ENCODE assay signal across 8 cellular contexts in the genomic region with DNA sequence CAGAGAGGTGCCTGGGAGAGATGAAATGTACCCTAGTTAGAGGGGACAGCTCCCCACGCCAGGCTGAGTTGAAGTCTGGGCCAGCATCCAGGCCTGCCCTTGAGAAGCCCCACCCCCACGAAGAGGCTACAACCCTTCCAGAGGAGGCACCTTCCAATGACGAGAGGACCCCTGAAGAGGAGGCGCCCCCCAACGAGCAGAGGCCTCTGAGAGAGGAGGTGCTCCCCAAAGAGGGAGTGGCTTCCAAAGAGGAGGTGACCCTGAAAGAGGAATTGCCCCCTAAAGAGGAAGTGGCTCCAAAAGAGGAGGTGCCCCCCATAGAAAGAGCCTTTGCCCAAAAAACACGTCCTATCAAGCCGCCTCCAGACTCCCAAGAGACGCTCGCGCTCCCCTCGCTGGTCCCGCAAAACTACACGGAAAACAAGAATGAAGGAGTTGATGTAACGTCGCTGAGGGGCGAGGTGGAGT. TPM values are rescaled to one million over a fixed set of nuclear protein-coding genes. Genes with fewer than 3 reads are reported as not detected.
DNase-seq lines count a peak whose midpoint lies in the region; ATAC-seq, FAIRE-seq and TF ChIP-seq lines count a peak whose summit lies in the region.

No MANE protein-coding gene starts in this region.

- no peak for FAIRE-seq in GM12891 (lab: Jason Lieb, UNC)

- H3K4me2 ChIP-seq in PC-3 (ENCODE audit: low read length) = no peak overlapping the region

- POLR2A ChIA-PET in GM10248 (lab: Yijun Ruan, JAX) (interaction anchor here (1.0 kb wide), 1 partner anchor 13 kb away, joined by 3 read pairs; no protein-coding TSS in a partner anchor), PC-3 (lab: Charles Lee; ENCODE audit: unreplicated experiment) (no interaction called here)

- CTCF ChIA-PET in GM10248 (lab: Yijun Ruan, JAX) = interaction anchor here (1.3 to 1.8 kb wide), 3 partner anchors 14 to 22 kb away, joined by 3 to 5 read pairs (median 5); a partner anchor contains a TSS
- CTCF ChIA-PET in PC-3 (lab: Charles Lee) = no interaction called here

- TF ChIP-seq CTCF in fibroblast of the aortic adventitia (IDR thresholded peaks at IDR 0.05; ENCODE audit: insufficient read depth, low read length) (no peak), gastrocnemius medialis (IDR thresholded peaks at IDR 0.05 in 4 of 5, conservative IDR thresholded peaks at IDR 0.05 in 1 of 5) (no peak), GM10248 (IDR thresholded peaks at IDR 0.05; ENCODE audit: control extremely low read depth, extremely low read depth, low read depth, missing control alignments) (no peak), PC-3 (conservative IDR thresholded peaks at IDR 0.05; ENCODE audit: low read depth, low read length) (no peak)

- H3K27me3 ChIP-seq in SJSA1 (replicated peaks) (no peaks in the 10 kb centered on the region), gastrocnemius medialis (peaks cover 0 to 21% (median 0%) of the 10 kb centered on the region in 3 donors), PC-3 (ENCODE audit: low read length) (no peaks in the 10 kb centered on the region)

- no peaks in the 10 kb centered on the region for H3K79me2 ChIP-seq in PC-3 (ENCODE audit: low read length)

- H3K4me1 ChIP-seq in SJSA1 (replicated peaks) (peaks cover 40% of the 10 kb centered on the region), gastrocnemius medialis (peaks cover 0 to 12% of the 10 kb centered on the region in 2 donors), PC-3 (ENCODE audit: insufficient read depth, low read length) (peaks cover 9% of the 10 kb centered on the region)

- H3K9ac ChIP-seq in PC-3 (ENCODE audit: low read length) = no peak overlapping the region

- H3F3A ChIP-seq in PC-3 (ENCODE audit: low read length, unreplicated experiment) = no peaks in the 10 kb centered on the region

- H3K9me3 ChIP-seq in SJSA1 (replicated peaks) (peaks cover 4% of the 10 kb centered on the region), gastrocnemius medialis (no peaks in the 10 kb centered on the region), PC-3 (ENCODE audit: low read length) (no peaks in the 10 kb centered on the region)

- in situ Hi-C loops in gastrocnemius medialis (cut with MboI; ENCODE audit: low sequenced_read_pairs in 4 of 4) = loop anchor here in 1 of 4 donors (25.0 kb wide), 1 partner anchor 92 kb away; no protein-coding TSS in a partner anchor

- H4K20me1 ChIP-seq in PC-3 (ENCODE audit: low read length) = no peaks in the 10 kb centered on the region

- ATAC-seq in gastrocnemius medialis = no peak
- ATAC-seq in PC-3 = no peak

- DNase-seq in GM12891 (ENCODE audit: insufficient read length, low spot score) (no peak), SJSA1 (ENCODE audit: low read depth in 1 of 2, low spot score in 2 of 2) (no peak), fibroblast of the aortic adventitia (ENCODE audit: low read depth) (no peak), gastrocnemius medialis (no peak), NCI-H2227 treated with DMSO at 0.1 percent for 48 hours (lab: John Stamatoyannopoulos, UW) (no peak), GM10248 (ENCODE audit: extremely low spot score) (no peak), PC-3 (no peak), COLO829 (ENCODE audit: low spot score) (no peak)

- no peak overlapping the region for H2AFZ ChIP-seq in PC-3 (ENCODE audit: low read length)

- H3K36me3 ChIP-seq in SJSA1 (peaks cover 31% of the 10 kb centered on the region), gastrocnemius medialis (no peaks in the 10 kb centered on the region), PC-3 (ENCODE audit: low read depth, low read length) (no peaks in the 10 kb centered on the region)

- H3K27ac ChIP-seq in SJSA1 = peak overlapping the region; percentile 41
- peak overlapping the region in 3 of 4 donors; percentile 74 to 80 (median 79) for H3K27ac ChIP-seq in gastrocnemius medialis
- H3K27ac ChIP-seq in PC-3 (ENCODE audit: low read length) = no peak overlapping the region

- intact Hi-C loops in gastrocnemius medialis (cut with DNase I; ENCODE audit: low total_unique reads) = no loop called here
- intact Hi-C loops in PC-3 (cut with micrococcal nuclease) = no loop called here

- H3K4me3 ChIP-seq in SJSA1 (no peak overlapping the region), fibroblast of the aortic adventitia (ENCODE audit: low read depth, low read length) (peak overlapping the region; percentile 71), gastrocnemius medialis (peak overlapping the region; percentile 39 to 65 (median 52)), PC-3 (ENCODE audit: low read length) (no peak overlapping the region)

- BruUV-seq in PC-3 (replicated peaks; lab: Mats Ljungman, UMichigan) = no TSS peak

- no peaks in the 10 kb centered on the region for H3K9me2 ChIP-seq in PC-3 (replicated peaks; ENCODE audit: low read length)

- TF ChIP-seq POLR2A in GM12891 (IDR thresholded peaks at IDR 0.05; ENCODE audit: low read depth, low read length) (no peak), gastrocnemius medialis (IDR thresholded peaks at IDR 0.05) (no peak)

TF ChIP-seq in GM12891, 5 proteins besides CTCF, POLR2A, EP300 and RAD21:
- TF ChIP-seq TAF1 (IDR thresholded peaks at IDR 0.05; ENCODE audit: low read depth, low read length) (no peak), SPI1 (IDR thresholded peaks at IDR 0.05; ENCODE audit: low read depth, low read length) (peak; percentile 86)

RNA-seq across cellular contexts. Expression of a gene that starts 3.1 kb away (rescaled TPM):
- polyA plus RNA-seq in GM12891 (2012; ENCODE audit: low read depth, missing spikeins) = 7.6 TPM
- total RNA-seq in SJSA1 (2014; rRNA removed; shearing (Covaris generic)) = 103 and 159 TPM in 2 replicates
- total RNA-seq in fibroblast of the aortic adventitia (ENCODE audit: low replicate concordance) (167 and 366 TPM in 2 replicates), gastrocnemius medialis (10 to 100 TPM; 10.0 to 19.9 (median 14.8) TPM), PC-3 (2014; rRNA removed) (89.1 and 104 TPM in 2 replicates)

RNA-seq across cellular contexts. Expression of a gene that starts 14.2 kb away (rescaled TPM):
- 11.7 TPM for polyA plus RNA-seq in GM12891 (2012; ENCODE audit: low read depth, missing spikeins)
- 0.78 and 1.5 TPM in 2 replicates for total RNA-seq in SJSA1 (2014; rRNA removed; shearing (Covaris generic))
- 5.2 and 9.3 TPM in 2 replicates for total RNA-seq in fibroblast of the aortic adventitia (ENCODE audit: low replicate concordance)
- 1 to 10 TPM in 1 of 4 donors, under 1 TPM in 3; 0.10 to 1.4 (median 0.46) TPM for total RNA-seq in gastrocnemius medialis
- total RNA-seq in PC-3 (2014; rRNA removed) = 11.3 and 16.4 TPM in 2 replicates

Comparison
In these comparisons a context has a peak if more than half of its experiments do, and no peak if none do; other contexts are left out.
1. H3K4me3 ChIP-seq: peak in fibroblast of the aortic adventitia (single experiment) and gastrocnemius medialis (4 of 4); none in SJSA1 (single experiment) and PC-3 (single experiment).